19 cellular contexts compared by ENCODE assay signal in genomic region chr12:18629916-18630315, GRCh38.
"Had no signal": no experiment of that assay in that cellular context is flagged by ENCODE, and none has a peak within 500 bp of the region (broad histone marks: within the 10 kb centered on the region; RNA-seq: fewer than 3 reads in every experiment).

No MANE protein-coding gene starts in this region.

- DNase-seq: activated CD4-positive, alpha-beta T cell treated with anti-CD3 and anti-CD28 coated beads, Interleukin-2, amount 50 U/mL, for 1 hour; activated CD8-positive, alpha-beta memory T cell treated with anti-CD3 and anti-CD28 coated beads for 24 hours; activated gamma-delta T cell treated with Interleukin-2 at 50 U/mL for 16 hours; amygdala; dermis blood vessel endothelial cell; effector memory CD8-positive, alpha-beta T cell; left lung; mucosa of descending colon; naive thymus-derived CD8-positive, alpha-beta T cell; stimulated activated CD4-positive, alpha-beta T cell treated with anti-CD3 and anti-CD28 coated beads, Interleukin-15, amount 100 ng/mL, for 24 hours; stimulated activated CD4-positive, alpha-beta T cell treated with anti-CD3 and anti-CD28 coated beads, Interleukin-4, amount 100 ng/mL, for 1 hour; stimulated activated naive CD4-positive, alpha-beta T cell treated with Interleukin-2 at 50 U/mL for 16 hours; T-helper 1 cell; T1000; trophoblast cell had no signal

- H3K4me3 ChIP-seq: gastroesophageal sphincter, left lung, mucosa of descending colon, skin epidermis had no signal

- H3K36me3 ChIP-seq: gastroesophageal sphincter, left lung had no signal

- ATAC-seq: activated CD4-positive, CD25-positive, alpha-beta regulatory T cell treated with anti-CD3 and anti-CD28 coated beads, Interleukin-2, amount 50 U/mL, for 24 hours; effector memory CD8-positive, alpha-beta T cell; gastroesophageal sphincter; left lung; mucosa of descending colon; naive thymus-derived CD8-positive, alpha-beta T cell had no signal

- FAIRE-seq: islet of Langerhans had no signal

- H3K27me3 ChIP-seq: gastroesophageal sphincter, left lung had no signal
